ENCODE assay signal across 28 cellular contexts in genomic region chr18:7678801-7679200, GRCh38.
"Had no signal": no experiment of that assay in that cellular context is flagged by ENCODE, and none has a peak within 500 bp of the region (broad histone marks: within the 10 kb centered on the region; RNA-seq: fewer than 3 reads in every experiment).

No MANE protein-coding gene starts in this region.

- H3K4me1 Mint-ChIP-seq: memory B cell; naive thymus-derived CD4-positive, alpha-beta T cell; stimulated activated naive B cell treated with anti-CD40 and anti-IgM and Interleukin-4, amounts not matched to agents 10 μg/mL and 1 μg/mL and 100 μg/mL, for 72 hours had no signal

- H3K27ac ChIP-seq: ovary, skin epidermis, stomach, testis, thyroid gland, transverse colon, upper lobe of left lung, vagina had no signal

- H3K4me3 ChIP-seq: lung, mucosa of descending colon, ovary, skin epidermis, stomach, testis, thyroid gland, transverse colon, upper lobe of left lung, vagina had no signal

- H3K36me3 ChIP-seq: ovary, stomach, thyroid gland, transverse colon, upper lobe of left lung, vagina had no signal

- FAIRE-seq: keratinocyte had no signal

- H3K36me3 Mint-ChIP-seq: memory B cell; naive thymus-derived CD4-positive, alpha-beta T cell; natural killer cell treated with Interleukin-12 subunit alpha and Interleukin-12 subunit beta and Interleukin-15 and Interleukin-18, amount 100 ng/mL, for 72 hours; stimulated activated naive B cell treated with anti-CD40 and anti-IgM and Interleukin-4, amounts not matched to agents 10 μg/mL and 1 μg/mL and 100 μg/mL, for 72 hours had no signal

- H3K4me3 Mint-ChIP-seq: memory B cell; naive thymus-derived CD4-positive, alpha-beta T cell; natural killer cell treated with Interleukin-12 subunit alpha and Interleukin-12 subunit beta and Interleukin-15 and Interleukin-18, amount 100 ng/mL, for 72 hours; stimulated activated naive B cell treated with anti-CD40 and anti-IgM and Interleukin-4, amounts not matched to agents 10 μg/mL and 1 μg/mL and 100 μg/mL, for 72 hours had no signal

- H3K9me3 Mint-ChIP-seq: natural killer cell treated with Interleukin-12 subunit alpha and Interleukin-12 subunit beta and Interleukin-15 and Interleukin-18, amount 100 ng/mL, for 72 hours had no signal

- H3K27me3 Mint-ChIP-seq: memory B cell; naive thymus-derived CD4-positive, alpha-beta T cell; natural killer cell treated with Interleukin-12 subunit alpha and Interleukin-12 subunit beta and Interleukin-15 and Interleukin-18, amount 100 ng/mL, for 72 hours; progenitor cell of endocrine pancreas; stimulated activated naive B cell treated with anti-CD40 and anti-IgM and Interleukin-4, amounts not matched to agents 10 μg/mL and 1 μg/mL and 100 μg/mL, for 72 hours had no signal

- H3K9me3 ChIP-seq: mucosa of descending colon, ovary, stomach, testis, thyroid gland, transverse colon, upper lobe of left lung, vagina had no signal

- H3K4me1 ChIP-seq: testis, transverse colon, vagina had no signal

- DNase-seq: kidney glomerular epithelial cell; left cardiac atrium; midbrain; mucosa of descending colon; naive thymus-derived CD4-positive, alpha-beta T cell; ovary; retina; right cardiac atrium; stimulated activated CD4-positive, alpha-beta T cell treated with anti-CD3 and anti-CD28 coated beads, Interleukin-12 subunit alpha, Interleukin-12 subunit beta, amount 100 ng/mL, for 4 hours; stimulated activated CD4-positive, alpha-beta T cell treated with anti-CD3 and anti-CD28 coated beads, Interleukin-15, amount 100 ng/mL, for 24 hours; stimulated activated CD4-positive, alpha-beta T cell treated with anti-CD3 and anti-CD28 coated beads, Interleukin-2, amount 100 ng/mL, for 24 hours; stimulated activated CD4-positive, alpha-beta T cell treated with anti-CD3 and anti-CD28 coated beads, Interleukin-4, amount 100 ng/mL, for 1 hour; stimulated activated naive B cell treated with anti-CD40 and anti-IgM and Interleukin-4, amounts not matched to agents 10 μg/mL and 1 μg/mL and 100 μg/mL, for 72 hours; stimulated activated naive CD8-positive, alpha-beta T cell treated with anti-CD3 and anti-CD28 coated beads, Interleukin-15, Interleukin-2, amounts not matched to agents 100 U/mL and 50 U/mL, for 24 hours; stomach; testis; thyroid gland; transverse colon; upper lobe of left lung had no signal

- ATAC-seq: left cardiac atrium; left lobe of liver; mucosa of descending colon; naive thymus-derived CD4-positive, alpha-beta T cell; natural killer cell treated with Interleukin-12 subunit alpha and Interleukin-12 subunit beta and Interleukin-15 and Interleukin-18, amount 100 ng/mL, for 72 hours; sciatic nerve; stimulated activated naive B cell treated with anti-CD40 and anti-IgM and Interleukin-4, amounts not matched to agents 10 μg/mL and 1 μg/mL and 100 μg/mL, for 72 hours; stimulated activated naive CD8-positive, alpha-beta T cell treated with anti-CD3 and anti-CD28 coated beads, Interleukin-15, Interleukin-2, amounts not matched to agents 100 U/mL and 50 U/mL, for 24 hours had no signal

- H3K27me3 ChIP-seq: ovary, stomach, testis, thyroid gland, transverse colon, upper lobe of left lung, vagina had no signal

- H3K27ac Mint-ChIP-seq: memory B cell; naive thymus-derived CD4-positive, alpha-beta T cell; natural killer cell treated with Interleukin-12 subunit alpha and Interleukin-12 subunit beta and Interleukin-15 and Interleukin-18, amount 100 ng/mL, for 72 hours; progenitor cell of endocrine pancreas; stimulated activated naive B cell treated with anti-CD40 and anti-IgM and Interleukin-4, amounts not matched to agents 10 μg/mL and 1 μg/mL and 100 μg/mL, for 72 hours had no signal
